ENCODE assay signal across 26 cellular contexts in genomic region chr17:78589885-78590284, GRCh38. TPM values are rescaled to one million over a fixed set of nuclear protein-coding genes. Genes with fewer than 3 reads are reported as not detected.
"Had no signal": no experiment of that assay in that cellular context is flagged by ENCODE, and none has a peak within 500 bp of the region (broad histone marks: within the 10 kb centered on the region; RNA-seq: fewer than 3 reads in every experiment).

No MANE protein-coding gene starts in this region.

- H3K4me1 ChIP-seq: colonic mucosa had no signal

- H3K9me3 Mint-ChIP-seq: activated B cell treated with CpG ODN at 0.5 μM for 24 hours; activated CD8-positive, alpha-beta T cell treated with anti-CD3 and anti-CD28 coated beads for 36 hours; activated naive CD4-positive, alpha-beta T cell treated with anti-CD3 and anti-CD28 coated beads, Interleukin-2, amount 10 ng/mL, durations not matched to agents 7 days and 5 days; activated naive CD8-positive, alpha-beta T cell treated with anti-CD3 and anti-CD28 coated beads, Interleukin-2, amount 50 U/mL, for 24 hours; activated T-cell treated with anti-CD3 and anti-CD28 coated beads, Interleukin-2, amount 50 U/mL, for 4 hours; endodermal cell; mesothelial cell of epicardium; natural killer cell treated with Interleukin-12 subunit alpha and Interleukin-12 subunit beta and Interleukin-15 and Interleukin-18, amount 100 ng/mL, for 72 hours; stimulated activated naive CD8-positive, alpha-beta T cell treated with anti-CD3 and anti-CD28 coated beads, Interleukin-15, amount 100 ng/mL, for 72 hours had no signal

- H3K27ac Mint-ChIP-seq: activated B cell treated with CpG ODN at 0.5 μM for 24 hours; activated CD8-positive, alpha-beta T cell treated with anti-CD3 and anti-CD28 coated beads for 36 hours; activated naive CD4-positive, alpha-beta T cell treated with anti-CD3 and anti-CD28 coated beads, Interleukin-2, amount 10 ng/mL, durations not matched to agents 7 days and 5 days; activated naive CD8-positive, alpha-beta T cell treated with anti-CD3 and anti-CD28 coated beads, Interleukin-2, amount 50 U/mL, for 24 hours; brain; endodermal cell; mesothelial cell of epicardium; progenitor cell of endocrine pancreas; stimulated activated naive CD8-positive, alpha-beta T cell treated with anti-CD3 and anti-CD28 coated beads, Interleukin-15, amount 100 ng/mL, for 72 hours; type B pancreatic cell had no signal

- H3K36me3 ChIP-seq: colonic mucosa, lower lobe of right lung, suprapubic skin had no signal

- H3K4me3 Mint-ChIP-seq: activated B cell treated with CpG ODN at 0.5 μM for 24 hours; activated CD8-positive, alpha-beta T cell treated with anti-CD3 and anti-CD28 coated beads for 36 hours; activated naive CD4-positive, alpha-beta T cell treated with anti-CD3 and anti-CD28 coated beads, Interleukin-2, amount 10 ng/mL, durations not matched to agents 7 days and 5 days; activated naive CD8-positive, alpha-beta T cell treated with anti-CD3 and anti-CD28 coated beads, Interleukin-2, amount 50 U/mL, for 24 hours; activated T-cell treated with anti-CD3 and anti-CD28 coated beads, Interleukin-2, amount 50 U/mL, for 4 hours; brain; endodermal cell; mesothelial cell of epicardium; natural killer cell treated with Interleukin-12 subunit alpha and Interleukin-12 subunit beta and Interleukin-15 and Interleukin-18, amount 100 ng/mL, for 72 hours; stimulated activated naive CD8-positive, alpha-beta T cell treated with anti-CD3 and anti-CD28 coated beads, Interleukin-15, amount 100 ng/mL, for 72 hours; type B pancreatic cell had no signal

- H3K36me3 Mint-ChIP-seq: activated naive CD4-positive, alpha-beta T cell treated with anti-CD3 and anti-CD28 coated beads, Interleukin-2, amount 10 ng/mL, durations not matched to agents 7 days and 5 days; brain; mesothelial cell of epicardium; natural killer cell treated with Interleukin-12 subunit alpha and Interleukin-12 subunit beta and Interleukin-15 and Interleukin-18, amount 100 ng/mL, for 72 hours; type B pancreatic cell had no signal

- H3K27ac ChIP-seq: colonic mucosa, lower lobe of right lung, suprapubic skin had no signal

- H3K27me3 ChIP-seq: colonic mucosa, suprapubic skin had no signal

- DNase-seq: activated B cell treated with CpG ODN at 0.5 μM for 24 hours; activated CD4-positive, alpha-beta T cell treated with anti-CD3 and anti-CD28 coated beads for 4 hours; activated CD8-positive, alpha-beta T cell treated with anti-CD3 and anti-CD28 coated beads for 36 hours; activated naive CD4-positive, alpha-beta T cell treated with anti-CD3 and anti-CD28 coated beads, Interleukin-2, amount 10 ng/mL, durations not matched to agents 7 days and 5 days; activated naive CD8-positive, alpha-beta T cell treated with anti-CD3 and anti-CD28 coated beads, Interleukin-2, amount 50 U/mL, for 24 hours; activated T-cell treated with anti-CD3 and anti-CD28 coated beads, Interleukin-2, amount 50 U/mL, for 4 hours; anterior cingulate cortex; central memory CD4-positive, alpha-beta T cell; colonic mucosa; endodermal cell; foreskin melanocyte; glutamatergic neuron; hippocampal formation; lower lobe of right lung; nucleus accumbens; stimulated activated CD4-positive, alpha-beta T cell treated with anti-CD3 and anti-CD28 coated beads, Interleukin-2, amount 100 ng/mL, for 48 hours; stimulated activated naive CD8-positive, alpha-beta T cell treated with anti-CD3 and anti-CD28 coated beads, Interleukin-15, amount 100 ng/mL, for 72 hours; T-helper 9 cell had no signal

- H3K4me3 ChIP-seq: colonic mucosa, lower lobe of right lung, suprapubic skin had no signal

- H3K9me3 ChIP-seq: colonic mucosa, lower lobe of right lung, suprapubic skin had no signal

- ATAC-seq: activated CD8-positive, alpha-beta T cell treated with anti-CD3 and anti-CD28 coated beads for 36 hours; activated naive CD8-positive, alpha-beta T cell treated with anti-CD3 and anti-CD28 coated beads, Interleukin-2, amount 50 U/mL, for 24 hours; activated T-cell treated with anti-CD3 and anti-CD28 coated beads, Interleukin-2, amount 50 U/mL, for 4 hours; lower lobe of right lung; natural killer cell treated with Interleukin-12 subunit alpha and Interleukin-12 subunit beta and Interleukin-15 and Interleukin-18, amount 100 ng/mL, for 72 hours; stimulated activated naive CD8-positive, alpha-beta T cell treated with anti-CD3 and anti-CD28 coated beads, Interleukin-15, amount 100 ng/mL, for 72 hours had no signal

RNA-seq across cellular contexts. Expression of gene DNAH17, which starts 12.7 kb away (rescaled TPM):
- total RNA-seq: epithelial cell of proximal tubule, fibroblast of lung, progenitor cell of endocrine pancreas had no signal
- polyA plus RNA-seq: fibroblast of lung had no signal
